8 cellular contexts compared by ENCODE assay signal in genomic region chr3:157175678-157176077, GRCh38. TPM values are rescaled to one million over a fixed set of nuclear protein-coding genes. Genes with fewer than 3 reads are reported as not detected.
DNase-seq lines count a peak whose midpoint lies in the region; ATAC-seq and TF ChIP-seq lines count a peak whose summit lies in the region.

No MANE protein-coding gene starts in this region.

- no peak for TF ChIP-seq CTCF in activated B cell treated with CpG ODN at 0.5 μM for 24 hours (IDR thresholded peaks at IDR 0.05)
- TF ChIP-seq CTCF in fibroblast of villous mesenchyme (IDR thresholded peaks at IDR 0.05; ENCODE audit: insufficient read depth, low read depth, low read length) = no peak
- no peak for TF ChIP-seq CTCF in neural crest cell (conservative IDR thresholded peaks at IDR 0.05)

- H3K27ac Mint-ChIP-seq in CD4-positive, alpha-beta memory T cell = peak overlapping the region; percentile 94 to 99 (median 98)
- H3K27ac Mint-ChIP-seq in activated B cell treated with CpG ODN at 0.5 μM for 24 hours (peak overlapping the region; percentile 98), neural crest cell (ENCODE audit: unreplicated experiment) (peak overlapping the region; percentile 99)

- no peaks in the 10 kb centered on the region for H3K27me3 ChIP-seq in CD4-positive, alpha-beta memory T cell (ENCODE audit: insufficient read depth, low read length)

- peak; percentile 12 for ATAC-seq in HG03354 (IDR thresholded peaks at IDR 0.05; ENCODE audit: poor library complexity, severe bottlenecking, unreplicated experiment)
- ATAC-seq in activated B cell treated with CpG ODN at 0.5 μM for 24 hours (ENCODE audit: low read depth) = no peak
- no peak for ATAC-seq in GM21825 (IDR thresholded peaks at IDR 0.05; ENCODE audit: unreplicated experiment)

- H3K4me1 Mint-ChIP-seq in CD4-positive, alpha-beta memory T cell = peaks cover 10 to 30% (median 21%) of the 10 kb centered on the region in 4 donors
- H3K4me1 Mint-ChIP-seq in activated B cell treated with CpG ODN at 0.5 μM for 24 hours (peaks cover 31% of the 10 kb centered on the region), neural crest cell (peaks cover 24% of the 10 kb centered on the region)

- intact Hi-C loops in CD4-positive, alpha-beta memory T cell (cut with micrococcal nuclease) = loop anchor here (1.0 to 10.0 kb wide), 10 partner anchors 15 to 1321 kb away; partner anchors contain the start of genes CCNL1, SHOX2, SLC33A1 and SSR3
- intact Hi-C loops in activated B cell treated with CpG ODN at 0.5 μM for 24 hours (cut with micrococcal nuclease) = loop anchor here (1.0 to 10.0 kb wide), 12 partner anchors 15 to 1431 kb away; partner anchors contain the start of genes CCNL1, GMPS, PLCH1 and RSRC1

- H3K27ac ChIP-seq in CD4-positive, alpha-beta memory T cell (ENCODE audit: low read depth, low read length) = peak overlapping the region; percentile 94

- peaks cover 0 to 7% (median 0%) of the 10 kb centered on the region in 8 donors for H3K9me3 Mint-ChIP-seq in CD4-positive, alpha-beta memory T cell
- H3K9me3 Mint-ChIP-seq in activated B cell treated with CpG ODN at 0.5 μM for 24 hours = peaks cover 2% of the 10 kb centered on the region
- H3K9me3 Mint-ChIP-seq in neural crest cell = peaks cover 4% of the 10 kb centered on the region

- H3K36me3 Mint-ChIP-seq in CD4-positive, alpha-beta memory T cell = peaks cover 7 to 17% of the 10 kb centered on the region in 2 donors
- H3K36me3 Mint-ChIP-seq in activated B cell treated with CpG ODN at 0.5 μM for 24 hours (ENCODE audit: low read depth) (peaks cover 30% of the 10 kb centered on the region), neural crest cell (ENCODE audit: low read depth) (peaks cover 22% of the 10 kb centered on the region)

- H3K4me3 ChIP-seq in CD4-positive, alpha-beta memory T cell (ENCODE audit: low read length in 2 of 2) = peak overlapping the region; percentile 82 to 95
- peak overlapping the region; percentile 84 for H3K4me3 ChIP-seq in fibroblast of villous mesenchyme (ENCODE audit: low read depth, low read length)

- H3K4me3 Mint-ChIP-seq in CD4-positive, alpha-beta memory T cell = peak overlapping the region; percentile 85 to 96 (median 93)
- H3K4me3 Mint-ChIP-seq in activated B cell treated with CpG ODN at 0.5 μM for 24 hours = peak overlapping the region; percentile 90
- H3K4me3 Mint-ChIP-seq in neural crest cell = peak overlapping the region; percentile 95

- DNase-seq in CD4-positive, alpha-beta memory T cell = no peak
- DNase-seq in activated B cell treated with CpG ODN at 0.5 μM for 24 hours (no peak), fibroblast of villous mesenchyme (ENCODE audit: low read depth) (peak; percentile 43), neural crest cell (ENCODE audit: low read depth, low spot score) (no peak), NCI-H446 (lab: John Stamatoyannopoulos, UW) (no peak), superior temporal gyrus (ENCODE audit: extremely low spot score) (no peak)

- H3K27me3 Mint-ChIP-seq in CD4-positive, alpha-beta memory T cell = no peaks in the 10 kb centered on the region
- H3K27me3 Mint-ChIP-seq in activated B cell treated with CpG ODN at 0.5 μM for 24 hours (no peaks in the 10 kb centered on the region), neural crest cell (ENCODE audit: low read depth) (peaks cover 5% of the 10 kb centered on the region)

- H3K4me1 ChIP-seq in CD4-positive, alpha-beta memory T cell (ENCODE audit: insufficient read depth, low read length) = peaks cover 22% of the 10 kb centered on the region

- H3K36me3 ChIP-seq in CD4-positive, alpha-beta memory T cell (ENCODE audit: insufficient read depth, low read length) = no peaks in the 10 kb centered on the region

- CTCF ChIA-PET in CD4-positive, alpha-beta memory T cell (lab: Charles Lee; ENCODE audit: partially characterized antibody) = interaction anchor here (0.8 to 3.5 kb wide), 15 partner anchors 13 to 1306 kb away, joined by 3 to 52 read pairs (median 4); partner anchors contain the start of genes CCNL1 and SSR3
- CTCF ChIA-PET in activated B cell treated with CpG ODN at 0.5 μM for 24 hours (lab: Charles Lee) = interaction anchor here (0.7 to 3.6 kb wide), 3 partner anchors 15 to 64 kb away, joined by 3 to 49 read pairs (median 5); partner anchors contain the start of gene CCNL1

- POLR2A ChIA-PET in CD4-positive, alpha-beta memory T cell (lab: Charles Lee; ENCODE audit: partially characterized antibody) = interaction anchor here (0.7 to 7.5 kb wide), 27 partner anchors 9 to 1626 kb away, joined by 3 to 676 read pairs (median 5); partner anchors contain the start of genes C3orf33, CCNL1, GFM1 and GMPS
- POLR2A ChIA-PET in activated B cell treated with CpG ODN at 0.5 μM for 24 hours (lab: Charles Lee) = interaction anchor here (0.6 to 7.7 kb wide), 23 partner anchors 9 to 1626 kb away, joined by 3 to 660 read pairs (median 6); partner anchors contain the start of genes CCNL1, MFSD1, RSRC1 and SSR3

- no peaks in the 10 kb centered on the region for H3K9me3 ChIP-seq in CD4-positive, alpha-beta memory T cell (ENCODE audit: control insufficient read depth in 1 of 2, low read length in 2 of 2)

RNA-seq across cellular contexts. Expression of gene CCNL1, which starts 15.7 kb away (rescaled TPM):
- 100 to 1,000 TPM; 327 to 330 TPM for total RNA-seq in CD4-positive, alpha-beta memory T cell
- polyA plus RNA-seq in CD4-positive, alpha-beta memory T cell = 10 to 100 TPM; 62.7 to 69.7 TPM
- total RNA-seq in activated B cell treated with CpG ODN at 0.5 μM for 24 hours (184 and 222 TPM in 2 replicates), fibroblast of villous mesenchyme (108 and 175 TPM in 2 replicates), neural crest cell (127 and 136 TPM in 2 replicates)
